ENCODE assay signal across 17 cellular contexts in genomic region chr17:41957058-41957868, GRCh38. TPM values are rescaled to one million over a fixed set of nuclear protein-coding genes. Genes with fewer than 3 reads are reported as not detected.
DNase-seq lines count a peak whose midpoint lies in the region; ATAC-seq, FAIRE-seq and TF ChIP-seq lines count a peak whose summit lies in the region.
"Had no signal": no experiment of that assay in that cellular context is flagged by ENCODE, and none has a peak within 500 bp of the region (broad histone marks: within the 10 kb centered on the region; RNA-seq: fewer than 3 reads in every experiment).

No MANE protein-coding gene starts in this region.

- H3K36me3 ChIP-seq in HUES64 (ENCODE audit: insufficient read depth, low read length): no peaks in the 10 kb centered on the region
- H3K36me3 ChIP-seq: vagina had no signal

- CTCF ChIA-PET in Calu3 (lab: Charles Lee): interaction anchor here (0.5 to 2.1 kb wide), 4 partner anchors 27 to 157 kb away, joined by 3 to 7 read pairs (median 5); partner anchors contain the start of gene ODAD4

- peak overlapping the region; percentile 15 for H3K4me3 Mint-ChIP-seq in Calu3 (ENCODE audit: low read depth, unreplicated experiment)
- H3K4me3 Mint-ChIP-seq: activated naive CD4-positive, alpha-beta T cell treated with anti-CD3 and anti-CD28 coated beads, Interleukin-2, amount 50 U/mL, for 24 hours had no signal

- no peaks in the 10 kb centered on the region for H3K9me3 ChIP-seq in HUES64 (ENCODE audit: insufficient read depth, low read depth, low read length)
- H3K9me3 ChIP-seq: vagina had no signal

- no peaks in the 10 kb centered on the region for H3K9me3 Mint-ChIP-seq in Calu3 (ENCODE audit: low read depth, unreplicated experiment)
- H3K9me3 Mint-ChIP-seq: activated naive CD4-positive, alpha-beta T cell treated with anti-CD3 and anti-CD28 coated beads, Interleukin-2, amount 50 U/mL, for 24 hours had no signal

- DNase-seq in Calu3: no peak
- peak; percentile 41 to 64 for DNase-seq in cardiac fibroblast (ENCODE audit: low read depth in 2 of 2)
- no peak for DNase-seq in left colon
- DNase-seq in dedifferentiated amniotic fluid mesenchymal stem cell (ENCODE audit: extremely low spot score): no peak
- no peak for DNase-seq in NCI-H526 treated with DMSO at 0.1 percent for 48 hours (lab: John Stamatoyannopoulos, UW)
- DNase-seq in frontal cortex (ENCODE audit: low spot score in 2 of 2): no peak
- DNase-seq: NCI-H1930; NCI-H774; Right ventricle myocardium superior; stimulated activated CD4-positive, alpha-beta T cell treated with anti-CD3 and anti-CD28 coated beads, Interleukin-2, amount 100 ng/mL, for 48 hours had no signal

- H3K36me3 Mint-ChIP-seq in Calu3 (ENCODE audit: insufficient read depth, unreplicated experiment): peaks cover 5% of the 10 kb centered on the region
- H3K36me3 Mint-ChIP-seq: activated naive CD4-positive, alpha-beta T cell treated with anti-CD3 and anti-CD28 coated beads, Interleukin-2, amount 50 U/mL, for 24 hours had no signal

- H3K9ac ChIP-seq in HUES64 (ENCODE audit: low read depth, low read length): no peak overlapping the region
- H3K9ac ChIP-seq: KMS-11 had no signal

- 58% methylated on average over 11 of the region's 11 CpGs for WGBS in HUES64

- intact Hi-C loops in Calu3 (cut with micrococcal nuclease; ENCODE audit: unreplicated experiment) (loop anchor here (5.0 kb wide), 1 partner anchor 220 kb away; no protein-coding TSS in a partner anchor), left colon (cut with DNase I, micrococcal nuclease) (loop anchor here in 1 of 2 donors (10.0 kb wide), 1 partner anchor 78 kb away; no protein-coding TSS in a partner anchor)

- H3K27me3 Mint-ChIP-seq in Calu3 (ENCODE audit: unreplicated experiment): peaks cover 19% of the 10 kb centered on the region
- H3K27me3 Mint-ChIP-seq: activated naive CD4-positive, alpha-beta T cell treated with anti-CD3 and anti-CD28 coated beads, Interleukin-2, amount 50 U/mL, for 24 hours had no signal

- H3K4me1 ChIP-seq in HUES64 (ENCODE audit: insufficient read depth, low read length): peaks cover 19% of the 10 kb centered on the region; the same call in 1 of the 2 replicates
- H3K4me1 ChIP-seq: vagina had no signal

- TF ChIP-seq CTCF in Calu3 (IDR thresholded peaks at IDR 0.05; ENCODE audit: unreplicated experiment) (no peak), cardiac fibroblast (IDR thresholded peaks at IDR 0.05; ENCODE audit: low read depth, low read length) (no peak)

- BruUV-seq in Calu3 (replicated peaks; lab: Mats Ljungman, UMichigan): no TSS peak

- no peaks in the 10 kb centered on the region for H3K27me3 ChIP-seq in HUES64 (ENCODE audit: insufficient read depth, low read length)
- H3K27me3 ChIP-seq: vagina had no signal

- no peak for FAIRE-seq in frontal cortex (lab: Jason Lieb, UNC)
- FAIRE-seq: colon, D721Med had no signal

- H3K4me1 Mint-ChIP-seq in Calu3 (ENCODE audit: low read depth, unreplicated experiment): peaks cover 24% of the 10 kb centered on the region
- H3K4me1 Mint-ChIP-seq: activated naive CD4-positive, alpha-beta T cell treated with anti-CD3 and anti-CD28 coated beads, Interleukin-2, amount 50 U/mL, for 24 hours had no signal

- H3K27ac Mint-ChIP-seq in Calu3 (ENCODE audit: unreplicated experiment): peak overlapping the region; percentile 69
- H3K27ac Mint-ChIP-seq: activated naive CD4-positive, alpha-beta T cell treated with anti-CD3 and anti-CD28 coated beads, Interleukin-2, amount 50 U/mL, for 24 hours had no signal

- H3K27ac ChIP-seq in HUES64 (ENCODE audit: low read depth, low read length): no peak overlapping the region; the same call in 1 of the 2 replicates
- H3K27ac ChIP-seq: KMS-11, vagina had no signal

- ATAC-seq in left colon (peak; percentile 66), esophagus mucosa (no peak)

- H3K4me3 ChIP-seq in HUES64 (ENCODE audit: low read length) (peak overlapping the region; percentile 8; the same call in 1 of the 2 replicates), cardiac fibroblast (replicated peaks in 1 of 2; ENCODE audit: low read depth in 2 of 2, low read length in 2 of 2) (no peak overlapping the region)
- H3K4me3 ChIP-seq: vagina had no signal

RNA-seq across cellular contexts. Expression of gene CNP, which starts 9.3 kb away (rescaled TPM):
- total RNA-seq in Calu3 (2022) (144 and 156 TPM in 2 replicates), left colon (10 to 100 TPM; 45.6 to 53.6 TPM), frontal cortex (50.5 TPM), esophagus mucosa (89.9 TPM)
- polyA plus RNA-seq in HUES64 (2013, experiment 1 of 2): 39.6 TPM
- 43.6 TPM for polyA plus RNA-seq in HUES64 (2013, experiment 2 of 2)

RNA-seq across cellular contexts. Expression of gene ODAD4, which starts 26.8 kb away (rescaled TPM):
- total RNA-seq in Calu3 (2022): 0.73 and 2.7 TPM in 2 replicates
- polyA plus RNA-seq in HUES64 (2013, experiment 1 of 2): 1.00 TPM
- 2.3 TPM for polyA plus RNA-seq in HUES64 (2013, experiment 2 of 2)
- total RNA-seq in left colon: under 1 TPM; 0.12 to 0.20 TPM
- 3.3 TPM for total RNA-seq in frontal cortex
- total RNA-seq in esophagus mucosa: not detected

RNA-seq across cellular contexts. Expression of gene ACLY, which starts 38.5 kb away (rescaled TPM):
- total RNA-seq in Calu3 (2022): 258 and 265 TPM in 2 replicates
- polyA plus RNA-seq in HUES64 (2013, experiment 1 of 2): 225 TPM
- polyA plus RNA-seq in HUES64 (2013, experiment 2 of 2): 234 TPM
- 100 to 1,000 TPM in 1 of 2 donors, 10 to 100 TPM in 1; 88.2 to 125 TPM for total RNA-seq in left colon
- 140 TPM for total RNA-seq in frontal cortex
- total RNA-seq in esophagus mucosa: 161 TPM

RNA-seq across cellular contexts. Expression of gene DNAJC7, which starts 60.0 kb away (rescaled TPM):
- total RNA-seq in Calu3 (2022) (184 and 193 TPM in 2 replicates), left colon (10 to 100 TPM; 76.5 to 84.6 TPM), frontal cortex (91.3 TPM), esophagus mucosa (75.5 TPM)
- polyA plus RNA-seq in HUES64 (2013, experiment 1 of 2): 120 TPM
- polyA plus RNA-seq in HUES64 (2013, experiment 2 of 2): 94.7 TPM

Comparison
In these comparisons a context has a peak if more than half of its experiments do, and no peak if none do; other contexts are left out.
1. DNase-seq: peak in cardiac fibroblast (2 of 2); none in Calu3 (single experiment), left colon (0 of 2), dedifferentiated amniotic fluid mesenchymal stem cell (single experiment), NCI-H526 treated with DMSO at 0.1 percent for 48 hours (single experiment) and frontal cortex (0 of 2).